ENCODE assay signal across 21 cellular contexts in the genomic region with DNA sequence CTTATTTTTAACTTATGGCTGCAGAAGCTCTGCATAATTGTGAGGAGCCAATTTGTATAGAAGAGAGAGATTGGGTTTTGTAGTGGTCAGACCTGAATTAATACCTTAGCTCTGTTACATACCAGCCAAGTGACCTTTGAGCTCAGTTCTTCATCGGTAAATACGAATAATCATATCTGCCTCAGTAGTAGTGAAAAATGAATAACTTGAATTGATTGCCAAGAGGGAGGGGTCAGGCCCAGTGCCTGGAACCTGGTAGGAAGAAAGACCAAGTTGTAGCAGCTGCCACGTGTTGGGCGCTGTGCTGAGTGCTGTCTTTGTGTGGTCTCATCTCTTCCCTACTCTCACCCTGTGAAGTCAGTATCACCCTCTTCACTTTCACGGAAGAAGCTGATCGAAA.
DNase-seq lines count a peak whose midpoint lies in the region; ATAC-seq, FAIRE-seq and TF ChIP-seq lines count a peak whose summit lies in the region.
"Had no signal": no experiment of that assay in that cellular context is flagged by ENCODE, and none has a peak within 500 bp of the region (broad histone marks: within the 10 kb centered on the region; RNA-seq: fewer than 3 reads in every experiment).

No MANE protein-coding gene starts in this region.

- no peaks in the 10 kb centered on the region for H3K27me3 Mint-ChIP-seq in nephron (ENCODE audit: low read depth)
- H3K27me3 Mint-ChIP-seq: CD4-positive, alpha-beta memory T cell had no signal

- peak overlapping the region in 2 of 3 experiments; percentile 34 to 55 for H3K27ac Mint-ChIP-seq in nephron
- H3K27ac Mint-ChIP-seq: CD4-positive, alpha-beta memory T cell had no signal

- no peak overlapping the region for H3K4me3 Mint-ChIP-seq in nephron
- H3K4me3 Mint-ChIP-seq: CD4-positive, alpha-beta memory T cell had no signal

- DNase-seq in body of pancreas (peak; percentile 45 to 79 (median 66)), left lobe of liver (ENCODE audit: low spot score) (no peak), small intestine (peak; percentile 69), GM20000 (ENCODE audit: low spot score) (no peak), RPMI8226 (no peak), ovary (no peak)
- DNase-seq: 8988T; C1 segment of cervical spinal cord; Calu3; CD4-positive, alpha-beta memory T cell; COR-L47; DMS153; DND-41; GM23248; H7; HCEC 1CT had no signal

- peaks cover 82% of the 10 kb centered on the region for H3K36me3 Mint-ChIP-seq in nephron (ENCODE audit: low read depth)
- H3K36me3 Mint-ChIP-seq: CD4-positive, alpha-beta memory T cell had no signal

- WGBS in body of pancreas, 2 donors = 28 to 43% methylated on average over 6 of the region's 6 CpGs
- 36 to 70% (median 47%) methylated on average over 6 of the region's 6 CpGs for WGBS in small intestine, 3 donors
- WGBS in ovary, 3 donors = 57 to 75% (median 69%) methylated on average over 6 of the region's 6 CpGs

- H3K4me1 ChIP-seq in body of pancreas = peaks cover 27% of the 10 kb centered on the region
- H3K4me1 ChIP-seq in small intestine (ENCODE audit: control insufficient read depth in 2 of 2, insufficient read depth in 1 of 2, low read depth in 1 of 2, low read length in 1 of 2) = peaks cover 0 to 10% of the 10 kb centered on the region in 2 donors
- peaks cover 7% of the 10 kb centered on the region for H3K4me1 ChIP-seq in ovary (ENCODE audit: insufficient read depth)

- TF ChIP-seq POLR2A in body of pancreas (IDR thresholded peaks at IDR 0.05) = no peak
- TF ChIP-seq POLR2A in ovary (IDR thresholded peaks at IDR 0.05) = no peak

- no peak for TF ChIP-seq CTCF in body of pancreas (IDR thresholded peaks at IDR 0.05)
- TF ChIP-seq CTCF in nephron (IDR thresholded peaks at IDR 0.05; ENCODE audit: unreplicated experiment in 3 of 3) = no peak
- TF ChIP-seq CTCF in GM20000 (IDR thresholded peaks at IDR 0.05; ENCODE audit: extremely low read depth, missing control alignments) = no peak
- no peak for TF ChIP-seq CTCF in ovary (IDR thresholded peaks at IDR 0.05)

- H3K4me3 ChIP-seq in body of pancreas = no peak overlapping the region
- no peak overlapping the region for H3K4me3 ChIP-seq in small intestine (ENCODE audit: low read depth in 1 of 2, low read length in 2 of 2)
- H3K4me3 ChIP-seq in ovary = no peak overlapping the region
- H3K4me3 ChIP-seq: GM23248 had no signal

- H3K27me3 ChIP-seq in body of pancreas (no peaks in the 10 kb centered on the region), small intestine (ENCODE audit: control insufficient read depth in 2 of 2, insufficient read depth in 2 of 2, low read length in 2 of 2) (no peaks in the 10 kb centered on the region), ovary (no peaks in the 10 kb centered on the region)

- no peaks in the 10 kb centered on the region for H3K9me3 Mint-ChIP-seq in nephron

- TF ChIP-seq EP300 in ovary (IDR thresholded peaks at IDR 0.05) = no peak

- intact Hi-C loops in body of pancreas (cut with DNase I) = no loop called here
- intact Hi-C loops in ovary (cut with DNase I) = no loop called here

- H3K27ac ChIP-seq in body of pancreas = peak overlapping the region in 3 of 4 donors; percentile 14 to 35 (median 27)
- no peak overlapping the region for H3K27ac ChIP-seq in small intestine (ENCODE audit: low read depth in 1 of 2, low read length in 1 of 2)
- H3K27ac ChIP-seq in ovary = no peak overlapping the region
- H3K27ac ChIP-seq: GM23248 had no signal

- H3K4me1 Mint-ChIP-seq in nephron = peaks cover 53% of the 10 kb centered on the region
- H3K4me1 Mint-ChIP-seq: CD4-positive, alpha-beta memory T cell had no signal

- ATAC-seq in body of pancreas (peak; percentile 78), left lobe of liver (peak; percentile 41), HG02588 (IDR thresholded peaks at IDR 0.05; ENCODE audit: unreplicated experiment) (no peak)

- no peak for FAIRE-seq in small intestine (lab: Jason Lieb, UNC)
- FAIRE-seq: G401.6, GM12892, H1 had no signal

- H3K9me3 ChIP-seq in body of pancreas (no peaks in the 10 kb centered on the region), small intestine (ENCODE audit: control insufficient read depth, low read depth) (no peaks in the 10 kb centered on the region), ovary (no peaks in the 10 kb centered on the region)

- H3K36me3 ChIP-seq in body of pancreas (replicated peaks in 1 of 2; ENCODE audit: insufficient read depth in 1 of 2, low read depth in 2 of 2) = peaks cover 0 to 6% of the 10 kb centered on the region in 2 donors
- H3K36me3 ChIP-seq in small intestine (ENCODE audit: control insufficient read depth in 2 of 2, insufficient read depth in 2 of 2, low read length in 2 of 2) = peaks cover 3 to 9% of the 10 kb centered on the region in 2 donors
- no peaks in the 10 kb centered on the region for H3K36me3 ChIP-seq in ovary

Comparison
In these comparisons a context has a peak if more than half of its experiments do, and no peak if none do; other contexts are left out.
1. DNase-seq: peak in body of pancreas (4 of 4) and small intestine (single experiment); none in left lobe of liver (single experiment), GM20000 (single experiment), RPMI8226 (single experiment) and ovary (0 of 5).
2. H3K27ac ChIP-seq: peak in body of pancreas (3 of 4); none in small intestine (0 of 2) and ovary (0 of 2).